9 cellular contexts compared by ENCODE assay signal in the genomic region with DNA sequence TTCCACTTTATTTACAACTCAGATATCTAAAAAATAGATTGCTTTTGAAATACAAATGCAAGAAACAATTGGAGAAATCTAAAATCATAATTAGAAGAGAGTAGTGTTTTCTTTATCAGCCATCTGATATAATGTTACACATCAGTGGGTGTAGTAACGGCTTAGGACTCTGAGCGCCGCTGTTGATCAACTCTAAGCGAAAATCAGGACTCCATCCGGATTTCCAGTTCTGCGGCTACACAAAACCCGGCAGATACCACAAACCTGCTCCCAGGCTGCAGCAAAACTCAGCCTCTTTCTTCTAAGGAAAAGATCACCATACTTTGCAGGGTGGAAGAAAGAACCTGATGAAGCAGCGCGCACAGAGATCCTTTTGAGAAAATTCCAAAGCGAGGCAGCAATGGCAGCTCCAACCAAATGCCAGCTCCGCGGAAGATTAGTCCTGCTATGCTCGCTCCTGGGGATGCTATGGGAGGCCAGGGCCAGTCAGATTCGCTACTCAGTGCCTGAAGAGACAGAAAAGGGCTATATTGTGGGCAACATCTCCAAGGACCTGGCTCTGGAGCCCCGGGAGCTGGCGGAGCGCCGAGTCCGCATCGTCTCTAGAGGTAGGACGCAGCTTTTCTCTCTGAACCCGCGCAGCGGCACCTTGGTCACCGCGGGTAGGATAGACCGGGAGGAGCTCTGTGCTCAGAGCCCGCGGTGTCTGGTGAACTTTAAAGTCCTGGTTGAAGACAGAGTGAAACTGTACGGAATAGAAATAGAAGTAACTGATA. TPM values are rescaled to one million over a fixed set of nuclear protein-coding genes. Genes with fewer than 3 reads are reported as not detected.
DNase-seq lines count a peak whose midpoint lies in the region; ATAC-seq, FAIRE-seq and TF ChIP-seq lines count a peak whose summit lies in the region.
"Had no signal": no experiment of that assay in that cellular context is flagged by ENCODE, and none has a peak within 500 bp of the region (broad histone marks: within the 10 kb centered on the region; RNA-seq: fewer than 3 reads in every experiment).

A gene (plus strand): TSS at position 226 of the 776 bp plus-strand sequence. CDS start 175 bp downstream, at position 401.

- no peak within 1 kb of the TSS for H3K9ac ChIP-seq in endothelial cell of umbilical vein (replicated peaks; ENCODE audit: extremely low read depth, insufficient read depth, low read length)
- H3K9ac ChIP-seq: KMS-11 had no signal

- H2AFZ ChIP-seq in endothelial cell of umbilical vein (ENCODE audit: low read depth, low read length): no peak within 1 kb of the TSS

- no TSS peak for BruUV-seq in endothelial cell of umbilical vein (replicated peaks; lab: Mats Ljungman, UMichigan)

- H3K36me3 ChIP-seq in endothelial cell of umbilical vein (ENCODE audit: control insufficient read depth in 2 of 2, extremely low read depth in 1 of 2, insufficient read depth in 2 of 2, low read length in 2 of 2): no peaks in the 10 kb centered on the region

- CTCF ChIA-PET in endothelial cell of umbilical vein (lab: Charles Lee): interaction anchor here (0.8 to 1.9 kb wide), 16 partner anchors 10 to 165 kb away, joined by 3 to 23 read pairs (median 4); a partner anchor contains a TSS

- H3K4me2 ChIP-seq in endothelial cell of umbilical vein (ENCODE audit: insufficient read depth, low read length): peak within 1 kb of the TSS; percentile 47
- H3K4me2 ChIP-seq: KMS-11 had no signal

- intact Hi-C loops in endothelial cell of umbilical vein (cut with micrococcal nuclease): no loop called here

- no peak for ATAC-seq in activated CD4-positive, CD25-positive, alpha-beta regulatory T cell treated with anti-CD3 and anti-CD28 coated beads, Interleukin-2, amount 50 U/mL, for 24 hours

- peaks cover 47 to 68% of the 10 kb centered on the region in 2 experiments for H3K27me3 ChIP-seq in endothelial cell of umbilical vein (ENCODE audit: control insufficient read depth in 2 of 2, insufficient read depth in 2 of 2, low read length in 2 of 2)

- H3K4me1 ChIP-seq in endothelial cell of umbilical vein (ENCODE audit: control insufficient read depth, extremely low read depth, insufficient read depth, low read length): peaks cover 2% of the 10 kb centered on the region

- peak; percentile 67 for DNase-seq in DMS53 (lab: John Stamatoyannopoulos, UW)
- no peak for DNase-seq in Jurkat, Clone E6-1 (ENCODE audit: low read depth, low spot score)
- DNase-seq in endothelial cell of umbilical vein (ENCODE audit: low read depth, low spot score): no peak
- peak; percentile 8 for DNase-seq in pons (ENCODE audit: low spot score)
- DNase-seq in NCI-H2227 treated with DMSO at 0.1 percent for 48 hours (lab: John Stamatoyannopoulos, UW): no peak
- no peak for DNase-seq in kidney glomerular epithelial cell (lab: John Stamatoyannopoulos, UW)
- DNase-seq in activated gamma-delta T cell (lab: John Stamatoyannopoulos, UW): no peak

- FAIRE-seq in endothelial cell of umbilical vein (lab: Jason Lieb, UNC): peak; percentile 59

- H4K20me1 ChIP-seq in endothelial cell of umbilical vein (replicated peaks; ENCODE audit: control insufficient read depth, extremely low read depth, insufficient read depth, low read length): no peaks in the 10 kb centered on the region

- no peaks in the 10 kb centered on the region for H3K79me2 ChIP-seq in endothelial cell of umbilical vein (ENCODE audit: control insufficient read depth, insufficient read depth, low read length)

- 0 out of 2 replicates have a peak within 1 kb of the TSS, but pooled peaks have one; percentile 5 for H3K4me3 ChIP-seq in Jurkat, Clone E6-1 (ENCODE audit: low read length)
- H3K4me3 ChIP-seq in endothelial cell of umbilical vein (replicated peaks in 1 of 3; ENCODE audit: insufficient read depth in 1 of 3, low read depth in 1 of 3, low read length in 3 of 3): peak within 1 kb of the TSS in 2 of 3 experiments; percentile 9 to 28

- dilution Hi-C loops in endothelial cell of umbilical vein (cut with MboI; ENCODE audit: extremely low pct_ligation_motif_present, low sequenced_read_pairs): no loop called here

- no peaks in the 10 kb centered on the region for H3K9me1 ChIP-seq in endothelial cell of umbilical vein (replicated peaks; ENCODE audit: control insufficient read depth, extremely low read depth, insufficient read depth, low read length)

- no peak within 1 kb of the TSS for H3K27ac ChIP-seq in endothelial cell of umbilical vein (ENCODE audit: insufficient read depth, low read depth, low read length)
- H3K27ac ChIP-seq: KMS-11 had no signal

- no peaks in the 10 kb centered on the region for H3K9me3 ChIP-seq in endothelial cell of umbilical vein (replicated peaks; ENCODE audit: control insufficient read depth, insufficient read depth, low read length)

- TF ChIP-seq POLR2A in endothelial cell of umbilical vein (IDR thresholded peaks at IDR 0.05; ENCODE audit: low read depth, low read length): no peak

- TF ChIP-seq CTCF in endothelial cell of umbilical vein (IDR thresholded peaks at IDR 0.05; ENCODE audit: extremely low read depth in 1 of 2, insufficient read depth in 1 of 2, low read depth in 1 of 2, low read length in 2 of 2): peak; percentile 37 to 57

- POLR2A ChIA-PET in endothelial cell of umbilical vein (lab: Charles Lee): no interaction called here

TF ChIP-seq in endothelial cell of umbilical vein, 7 proteins besides CTCF, POLR2A, EP300 and RAD21:
- TF ChIP-seq EZH2 (IDR thresholded peaks at IDR 0.05; ENCODE audit: borderline replicate concordance, low read depth, low read length, severe bottlenecking) (no peak), MYC (IDR thresholded peaks at IDR 0.05; ENCODE audit: low read depth, low read length) (no peak), JUN (IDR thresholded peaks at IDR 0.05; ENCODE audit: borderline replicate concordance, insufficient read depth, insufficient read length, low read depth) (no peak), FOS (IDR thresholded peaks at IDR 0.05; ENCODE audit: borderline replicate concordance, insufficient read depth, low read length) (no peak), POLR2AphosphoS5 (IDR thresholded peaks at IDR 0.05; ENCODE audit: insufficient read depth, low read depth, low read length) (no peak), GATA2 (IDR thresholded peaks at IDR 0.05; ENCODE audit: insufficient read depth, insufficient read length, low read depth, low read length) (no peak)
- TF ChIP-seq, protein P1, sequence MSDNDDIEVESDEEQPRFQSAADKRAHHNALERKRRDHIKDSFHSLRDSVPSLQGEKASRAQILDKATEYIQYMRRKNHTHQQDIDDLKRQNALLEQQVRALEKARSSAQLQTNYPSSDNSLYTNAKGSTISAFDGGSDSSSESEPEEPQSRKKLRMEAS (IDR thresholded peaks at IDR 0.05; ENCODE audit: insufficient read depth, insufficient read length): no peak
TF ChIP-seq in endothelial cell of umbilical vein: peak in this region for 0.

RNA-seq across cellular contexts. Expression of the gene that starts here (rescaled TPM):
- not detected for polyA plus RNA-seq in Jurkat, Clone E6-1 (2012; ENCODE audit: insufficient read depth, insufficient read length)
- 3.5 and 3.9 TPM in 2 replicates for total RNA-seq in endothelial cell of umbilical vein
- 1.1 and 1.2 TPM in 2 replicates for polyA plus RNA-seq in endothelial cell of umbilical vein
- 0.72 and 0.85 TPM in 2 replicates for polyA plus RNA-seq in endothelial cell of umbilical vein (2011; cell fraction: cytosol; rRNA removed)
- 2.7 and 3.5 TPM in 2 replicates for polyA plus RNA-seq in endothelial cell of umbilical vein (2011; cell fraction: nucleus; rRNA removed)
- 0.38 and 0.63 TPM in 2 replicates for polyA plus RNA-seq in endothelial cell of umbilical vein (2012)
- polyA minus RNA-seq in endothelial cell of umbilical vein: 7.7 and 9.2 TPM in 2 replicates
- polyA minus RNA-seq in endothelial cell of umbilical vein (2011; cell fraction: cytosol; rRNA and poly(A)+ RNA removed): not detected
- polyA minus RNA-seq in endothelial cell of umbilical vein (2011; cell fraction: nucleus; rRNA and poly(A)+ RNA removed): 17.1 and 17.3 TPM in 2 replicates

Comparison
In these comparisons a context has a peak if more than half of its experiments do, and no peak if none do; other contexts are left out.
1. DNase-seq: peak in DMS53 (single experiment) and pons (single experiment); none in Jurkat, Clone E6-1 (single experiment), endothelial cell of umbilical vein (single experiment), NCI-H2227 treated with DMSO at 0.1 percent for 48 hours (single experiment), kidney glomerular epithelial cell (single experiment) and activated gamma-delta T cell (single experiment).